Comparison of ENCODE assay signal across 1 cellular context in genomic region chr15:82046668-82047492, GRCh38.
TF ChIP-seq lines count a peak whose summit lies in the region.

No MANE protein-coding gene starts in this region.

TF ChIP-seq in HepG2, 621 proteins besides CTCF, POLR2A, EP300 and RAD21 (continued from another document):
- no peak for TF ChIP-seq STAT6 (CRISPR knock-in tag; IDR thresholded peaks at IDR 0.05; ENCODE audit: borderline replicate concordance)
- no peak for TF ChIP-seq ZBED4 (CRISPR knock-in tag; IDR thresholded peaks at IDR 0.05; ENCODE audit: borderline replicate concordance)
- TF ChIP-seq ZNF777 (CRISPR knock-in tag; IDR thresholded peaks at IDR 0.05), result peak; percentile 100
- TF ChIP-seq HNF4A (CRISPR knock-in tag; IDR thresholded peaks at IDR 0.05), result no peak
- TF ChIP-seq ISX (CRISPR knock-in tag; conservative IDR thresholded peaks at IDR 0.05), result no peak
- TF ChIP-seq ZNF652 (CRISPR knock-in tag; IDR thresholded peaks at IDR 0.05; ENCODE audit: borderline replicate concordance, low read depth), result no peak
- TF ChIP-seq SP1 (IDR thresholded peaks at IDR 0.05), result no peak
- 0 out of 2 replicates have a peak, but pooled peaks have one; percentile 19 for TF ChIP-seq SP1 (CRISPR knock-in tag; IDR thresholded peaks at IDR 0.05)
- TF ChIP-seq ZNF280B (CRISPR knock-in tag; IDR thresholded peaks at IDR 0.05; ENCODE audit: borderline replicate concordance), result no peak
- peak; percentile 13 for TF ChIP-seq AGO1 (IDR thresholded peaks at IDR 0.05; ENCODE audit: low read depth, low read length, poor library complexity, severe bottlenecking)
- TF ChIP-seq CSRNP1 (CRISPR knock-in tag; IDR thresholded peaks at IDR 0.05), result peak; percentile 58; the same call in 1 of the 2 replicates
- TF ChIP-seq ZKSCAN8 (CRISPR knock-in tag; IDR thresholded peaks at IDR 0.05; ENCODE audit: borderline replicate concordance), result no peak
- TF ChIP-seq ATF2 (CRISPR knock-in tag; IDR thresholded peaks at IDR 0.05), result no peak
- TF ChIP-seq NPAS2 (CRISPR knock-in tag; IDR thresholded peaks at IDR 0.05; ENCODE audit: borderline replicate concordance), result no peak
- TF ChIP-seq ZNF737 (CRISPR knock-in tag; IDR thresholded peaks at IDR 0.05; ENCODE audit: borderline replicate concordance), result no peak
- TF ChIP-seq MTF2 (CRISPR knock-in tag; IDR thresholded peaks at IDR 0.05; ENCODE audit: borderline replicate concordance), result peak; percentile 46; the same call in 1 of the 2 replicates
- 0 out of 2 replicates have a peak, but pooled peaks have one; percentile 40 for TF ChIP-seq ZSCAN25 (CRISPR knock-in tag; IDR thresholded peaks at IDR 0.05)
- TF ChIP-seq KLF11 (CRISPR knock-in tag; IDR thresholded peaks at IDR 0.05), result no peak
- peak; percentile 80 for TF ChIP-seq YEATS4 (CRISPR knock-in tag; IDR thresholded peaks at IDR 0.05; ENCODE audit: borderline replicate concordance)
- no peak for TF ChIP-seq ZNF383 (CRISPR knock-in tag; IDR thresholded peaks at IDR 0.05; ENCODE audit: borderline replicate concordance)
- TF ChIP-seq PAF1 (CRISPR knock-in tag; IDR thresholded peaks at IDR 0.05), result no peak
- TF ChIP-seq ZNF772 (CRISPR knock-in tag; IDR thresholded peaks at IDR 0.05), result no peak
- TF ChIP-seq ZUFSP (CRISPR knock-in tag; IDR thresholded peaks at IDR 0.05; ENCODE audit: borderline replicate concordance), result no peak
- no peak for TF ChIP-seq RARA (CRISPR knock-in tag; IDR thresholded peaks at IDR 0.05)
- TF ChIP-seq ZNF687 (CRISPR knock-in tag; IDR thresholded peaks at IDR 0.05), result peak; percentile 58
- TF ChIP-seq HNRNPUL1 (IDR thresholded peaks at IDR 0.05; ENCODE audit: low read depth, low read length), result no peak
- no peak for TF ChIP-seq SNAPC2 (CRISPR knock-in tag; IDR thresholded peaks at IDR 0.05)
- TF ChIP-seq XRCC5 (optimal IDR thresholded peaks at IDR 0.05; ENCODE audit: low read length), result peak; percentile 42
- peak; percentile 47; the same call in 1 of the 2 replicates for TF ChIP-seq KLF12 (CRISPR knock-in tag; IDR thresholded peaks at IDR 0.05; ENCODE audit: borderline replicate concordance)
- peak; percentile 46 for TF ChIP-seq STAG1 (CRISPR knock-in tag; IDR thresholded peaks at IDR 0.05)
- TF ChIP-seq, protein P1, sequence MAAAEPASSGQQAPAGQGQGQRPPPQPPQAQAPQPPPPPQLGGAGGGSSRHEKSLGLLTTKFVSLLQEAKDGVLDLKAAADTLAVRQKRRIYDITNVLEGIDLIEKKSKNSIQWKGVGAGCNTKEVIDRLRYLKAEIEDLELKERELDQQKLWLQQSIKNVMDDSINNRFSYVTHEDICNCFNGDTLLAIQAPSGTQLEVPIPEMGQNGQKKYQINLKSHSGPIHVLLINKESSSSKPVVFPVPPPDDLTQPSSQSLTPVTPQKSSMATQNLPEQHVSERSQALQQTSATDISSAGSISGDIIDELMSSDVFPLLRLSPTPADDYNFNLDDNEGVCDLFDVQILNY (CRISPR knock-in tag; conservative IDR thresholded peaks at IDR 0.05), result no peak
- TF ChIP-seq, protein P2, sequence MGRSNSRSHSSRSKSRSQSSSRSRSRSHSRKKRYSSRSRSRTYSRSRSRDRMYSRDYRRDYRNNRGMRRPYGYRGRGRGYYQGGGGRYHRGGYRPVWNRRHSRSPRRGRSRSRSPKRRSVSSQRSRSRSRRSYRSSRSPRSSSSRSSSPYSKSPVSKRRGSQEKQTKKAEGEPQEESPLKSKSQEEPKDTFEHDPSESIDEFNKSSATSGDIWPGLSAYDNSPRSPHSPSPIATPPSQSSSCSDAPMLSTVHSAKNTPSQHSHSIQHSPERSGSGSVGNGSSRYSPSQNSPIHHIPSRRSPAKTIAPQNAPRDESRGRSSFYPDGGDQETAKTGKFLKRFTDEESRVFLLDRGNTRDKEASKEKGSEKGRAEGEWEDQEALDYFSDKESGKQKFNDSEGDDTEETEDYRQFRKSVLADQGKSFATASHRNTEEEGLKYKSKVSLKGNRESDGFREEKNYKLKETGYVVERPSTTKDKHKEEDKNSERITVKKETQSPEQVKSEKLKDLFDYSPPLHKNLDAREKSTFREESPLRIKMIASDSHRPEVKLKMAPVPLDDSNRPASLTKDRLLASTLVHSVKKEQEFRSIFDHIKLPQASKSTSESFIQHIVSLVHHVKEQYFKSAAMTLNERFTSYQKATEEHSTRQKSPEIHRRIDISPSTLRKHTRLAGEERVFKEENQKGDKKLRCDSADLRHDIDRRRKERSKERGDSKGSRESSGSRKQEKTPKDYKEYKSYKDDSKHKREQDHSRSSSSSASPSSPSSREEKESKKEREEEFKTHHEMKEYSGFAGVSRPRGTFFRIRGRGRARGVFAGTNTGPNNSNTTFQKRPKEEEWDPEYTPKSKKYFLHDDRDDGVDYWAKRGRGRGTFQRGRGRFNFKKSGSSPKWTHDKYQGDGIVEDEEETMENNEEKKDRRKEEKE (IDR thresholded peaks at IDR 0.05), result no peak
- TF ChIP-seq ZC3H13 (CRISPR knock-in tag; IDR thresholded peaks at IDR 0.05), result no peak
- TF ChIP-seq GZF1 (CRISPR knock-in tag; IDR thresholded peaks at IDR 0.05), result no peak
